9 cellular contexts compared by ENCODE assay signal in genomic region chr1:153494976-153495535, GRCh38. TPM values are rescaled to one million over a fixed set of nuclear protein-coding genes. Genes with fewer than 3 reads are reported as not detected.
DNase-seq lines count a peak whose midpoint lies in the region; TF ChIP-seq lines count a peak whose summit lies in the region.
"Had no signal": no experiment of that assay in that cellular context is flagged by ENCODE, and none has a peak within 500 bp of the region (broad histone marks: within the 10 kb centered on the region; RNA-seq: fewer than 3 reads in every experiment).

No MANE protein-coding gene starts in this region.

- no peaks in the 10 kb centered on the region for H3K9me3 Mint-ChIP-seq in glutamatergic neuron (ENCODE audit: unreplicated experiment)

- peaks cover 17% of the 10 kb centered on the region for H3K4me1 Mint-ChIP-seq in glutamatergic neuron (ENCODE audit: low read depth, unreplicated experiment)

- H3K27ac ChIP-seq in uterus = peak overlapping the region; percentile 54 to 65

- in situ Hi-C loops in SK-MEL-5 (cut with HindIII; ENCODE audit: low pct_unique_long_range_greater_than_20kb, low sequenced_read_pairs) = no loop called here

- H3K4me3 ChIP-seq in uterus = no peak overlapping the region

- no peaks in the 10 kb centered on the region for H3K9me3 ChIP-seq in uterus

- no peaks in the 10 kb centered on the region for H3K27me3 ChIP-seq in uterus

- H3K4me3 Mint-ChIP-seq in glutamatergic neuron (ENCODE audit: unreplicated experiment) = no peak overlapping the region

- H3K36me3 ChIP-seq in uterus = no peaks in the 10 kb centered on the region

- TF ChIP-seq POLR2A in uterus (IDR thresholded peaks at IDR 0.05) = no peak

- no peaks in the 10 kb centered on the region for H3K36me3 Mint-ChIP-seq in glutamatergic neuron (ENCODE audit: unreplicated experiment)

- intact Hi-C loops in posterior vena cava (cut with DNase I) = loop anchor here (5.0 kb wide), 1 partner anchor 143 kb away; no protein-coding TSS in a partner anchor
- intact Hi-C loops in uterus (cut with DNase I; ENCODE audit: low total_unique reads) = no loop called here

- peaks cover 0 to 4% of the 10 kb centered on the region in 2 donors for H3K4me1 ChIP-seq in uterus

- H3K27ac Mint-ChIP-seq in glutamatergic neuron (ENCODE audit: unreplicated experiment) = peak overlapping the region; percentile 36

- TF ChIP-seq CTCF in glutamatergic neuron (IDR thresholded peaks at IDR 0.05; ENCODE audit: partially characterized antibody, unreplicated experiment) (peak; percentile 91), uterus (IDR thresholded peaks at IDR 0.05) (peak; percentile 88 to 93 (median 92))

- peaks cover 4% of the 10 kb centered on the region for H3K27me3 Mint-ChIP-seq in glutamatergic neuron (ENCODE audit: unreplicated experiment)

- DNase-seq in DMS79 treated with DMSO at 0.1 percent for 48 hours (lab: John Stamatoyannopoulos, UW) = peak; percentile 56
- peak; percentile 39 for DNase-seq in NCI-H1048 (lab: John Stamatoyannopoulos, UW)
- DNase-seq in SK-MEL-5 (ENCODE audit: low read depth, low spot score) = peak; percentile 85
- peak; percentile 37 to 86 (median 68) for DNase-seq in activated naive CD4-positive, alpha-beta T cell (lab: John Stamatoyannopoulos, UW)
- DNase-seq in glutamatergic neuron = peak; percentile 99
- peak; percentile 93 for DNase-seq in posterior vena cava (ENCODE audit: low spot score)
- peak; percentile 77 to 81 for DNase-seq in uterus
- no peak for DNase-seq in kidney glomerular epithelial cell (lab: John Stamatoyannopoulos, UW)

RNA-seq across cellular contexts. Expression of gene S100A7, which starts 34.6 kb away (rescaled TPM):
- total RNA-seq in SK-MEL-5 (2014; rRNA removed; shearing (Covaris generic)) = not detected in 2 replicates
- polyA plus RNA-seq in SK-MEL-5 (2015; cell fraction: cytosol; rRNA removed) = not detected in 2 replicates
- polyA plus RNA-seq in SK-MEL-5 (2015; cell fraction: nucleus; rRNA removed) = not detected in 2 replicates
- total RNA-seq in glutamatergic neuron (ENCODE audit: unreplicated experiment) = not detected
- not detected for total RNA-seq in posterior vena cava
- total RNA-seq in uterus = 1 to 10 TPM in 1 of 4 donors, not detected in 3; 3.5 TPM
- total RNA-seq: activated CD8-positive, alpha-beta memory T cell treated with anti-CD3 and anti-CD28 coated beads for 36 hours had no signal

RNA-seq across cellular contexts. Expression of gene S100A6, which starts 40.7 kb away (rescaled TPM):
- 185 and 198 TPM in 2 replicates for total RNA-seq in SK-MEL-5 (2014; rRNA removed; shearing (Covaris generic))
- 226 and 252 TPM in 2 replicates for polyA plus RNA-seq in SK-MEL-5 (2015; cell fraction: cytosol; rRNA removed)
- 15.0 and 37.2 TPM in 2 replicates for polyA plus RNA-seq in SK-MEL-5 (2015; cell fraction: nucleus; rRNA removed)
- total RNA-seq in glutamatergic neuron (ENCODE audit: unreplicated experiment) (41.9 TPM), posterior vena cava (1,000 to 10,000 TPM; 1,174 to 1,536 TPM), uterus (100 to 1,000 TPM in 3 of 4 donors, 10 to 100 TPM in 1; 55.5 to 729 (median 448) TPM)

RNA-seq across cellular contexts. Expression of gene S100A5, which starts 45.7 kb away (rescaled TPM):
- not detected in 2 replicates for total RNA-seq in SK-MEL-5 (2014; rRNA removed; shearing (Covaris generic))
- not detected in 2 replicates for polyA plus RNA-seq in SK-MEL-5 (2015; cell fraction: cytosol; rRNA removed)
- polyA plus RNA-seq in SK-MEL-5 (2015; cell fraction: nucleus; rRNA removed) = not detected in 2 replicates
- total RNA-seq in glutamatergic neuron (ENCODE audit: unreplicated experiment) = not detected
- not detected for total RNA-seq in posterior vena cava
- not detected for total RNA-seq in uterus

RNA-seq across cellular contexts. Expression of gene S100A4, which starts 50.5 kb away (rescaled TPM):
- total RNA-seq in SK-MEL-5 (2014; rRNA removed; shearing (Covaris generic)) = 0.51 TPM in 1 of 2 replicates, not detected in the other
- polyA plus RNA-seq in SK-MEL-5 (2015; cell fraction: cytosol; rRNA removed) = 1.8 TPM in 1 of 2 replicates, not detected in the other
- polyA plus RNA-seq in SK-MEL-5 (2015; cell fraction: nucleus; rRNA removed) = not detected in 2 replicates
- total RNA-seq in glutamatergic neuron (ENCODE audit: unreplicated experiment) = 4.7 TPM
- 100 to 1,000 TPM; 286 to 472 TPM for total RNA-seq in posterior vena cava
- total RNA-seq in uterus = 100 to 1,000 TPM in 3 of 4 donors, 10 to 100 TPM in 1; 58.9 to 226 (median 155) TPM

RNA-seq across cellular contexts. Expression of gene S100A3, which starts 54.0 kb away (rescaled TPM):
- total RNA-seq in SK-MEL-5 (2014; rRNA removed; shearing (Covaris generic)) = 0.63 TPM in 1 of 2 replicates, not detected in the other
- polyA plus RNA-seq in SK-MEL-5 (2015; cell fraction: cytosol; rRNA removed) = 0.62 and 3.8 TPM in 2 replicates
- polyA plus RNA-seq in SK-MEL-5 (2015; cell fraction: nucleus; rRNA removed) = not detected in 2 replicates
- total RNA-seq in glutamatergic neuron (ENCODE audit: unreplicated experiment) = not detected
- 1 to 10 TPM; 4.1 to 8.3 TPM for total RNA-seq in posterior vena cava
- 1 to 10 TPM in 2 of 4 donors, not detected in 2; 1.2 to 3.7 TPM for total RNA-seq in uterus
- total RNA-seq: activated CD8-positive, alpha-beta memory T cell treated with anti-CD3 and anti-CD28 coated beads for 36 hours had no signal
